Comparison of ENCODE assay signal across 24 cellular contexts in genomic region chr1:182410138-182410537, GRCh38. TPM values are rescaled to one million over a fixed set of nuclear protein-coding genes. Genes with fewer than 3 reads are reported as not detected.
A peak's percentile ranks its signal among the peaks of the same experiment; 100 is the strongest.
DNase-seq lines count a peak whose midpoint lies in the region; ATAC-seq and TF ChIP-seq lines count a peak whose summit lies in the region.
"Had no signal": no experiment of that assay in that cellular context is flagged by ENCODE, and none has a peak within 500 bp of the region (broad histone marks: within the 10 kb centered on the region; RNA-seq: fewer than 3 reads in every experiment).

No MANE protein-coding gene starts in this region.

- ATAC-seq in GM23338 (peak; percentile 57), HCT116 (peak; percentile 67), thoracic aorta (ENCODE audit: insufficient number of reproducible peaks, low FRiP score, low read depth) (no peak), natural killer cell (no peak)
- ATAC-seq: GM12878 had no signal

- H3K9me2 ChIP-seq in GM23338 (ENCODE audit: insufficient read depth): no peaks in the 10 kb centered on the region
- no peaks in the 10 kb centered on the region for H3K9me2 ChIP-seq in HCT116 (ENCODE audit: insufficient read depth)
- H3K9me2 ChIP-seq: SK-N-SH had no signal

- H2AFZ ChIP-seq in GM23338 (no peak overlapping the region), HCT116 (ENCODE audit: low read depth, low read length, poor library complexity, severe bottlenecking) (no peak overlapping the region)

- H3K9me3 Mint-ChIP-seq in GM23338 (no peaks in the 10 kb centered on the region), natural killer cell (no peaks in the 10 kb centered on the region)

- no peak overlapping the region for H3K4me3 ChIP-seq in GM23338
- H3K4me3 ChIP-seq in HCT116 (replicated peaks in 1 of 2; ENCODE audit: low read depth in 1 of 2, low read length in 2 of 2): no peak overlapping the region
- H3K4me3 ChIP-seq in coronary artery: no peak overlapping the region
- H3K4me3 ChIP-seq in thoracic aorta: no peak overlapping the region
- H3K4me3 ChIP-seq: BLaER1, GM12878 had no signal

- H3K36me3 ChIP-seq in GM23338 (ENCODE audit: insufficient read depth) (no peaks in the 10 kb centered on the region), HCT116 (ENCODE audit: control insufficient read depth in 1 of 2, insufficient read depth in 2 of 2, low read length in 2 of 2) (no peaks in the 10 kb centered on the region), thoracic aorta (no peaks in the 10 kb centered on the region)
- H3K36me3 ChIP-seq: BLaER1 had no signal

- H3K9ac ChIP-seq in HCT116 (ENCODE audit: low read length): no peak overlapping the region
- H3K9ac ChIP-seq: BLaER1, KMS-11, SK-N-SH had no signal

- CTCF ChIA-PET in HCT116 (lab: Charles Lee): no interaction called here

- peak; percentile 21 to 25 for TF ChIP-seq CTCF in GM23338 (conservative IDR thresholded peaks at IDR 0.05; ENCODE audit: low read depth in 2 of 2)
- peak in 1 of 3 experiments; percentile 25; a peak in 2 of 6 replicates for TF ChIP-seq CTCF in HCT116 (IDR thresholded peaks at IDR 0.05 in 2 of 3, conservative IDR thresholded peaks at IDR 0.05 in 1 of 3; ENCODE audit: borderline replicate concordance in 1 of 3, insufficient read depth in 1 of 3, low read depth in 2 of 3, low read length in 2 of 3)
- no peak for TF ChIP-seq CTCF in coronary artery (IDR thresholded peaks at IDR 0.05)
- TF ChIP-seq CTCF in thoracic aorta (IDR thresholded peaks at IDR 0.05): no peak
- TF ChIP-seq CTCF in natural killer cell (IDR thresholded peaks at IDR 0.05): no peak

- TF ChIP-seq POLR2A in HCT116 (IDR thresholded peaks at IDR 0.05; ENCODE audit: borderline replicate concordance, extremely low read depth, insufficient read depth, insufficient read length): no peak

- H3K4me1 Mint-ChIP-seq in GM23338 (peaks cover 6% of the 10 kb centered on the region; the same call in 2 of the 3 replicates), natural killer cell (no peaks in the 10 kb centered on the region)
- H3K4me1 Mint-ChIP-seq: CD4-positive, alpha-beta memory T cell had no signal

- H3K79me2 ChIP-seq in GM23338 (replicated peaks; ENCODE audit: insufficient read depth): no peaks in the 10 kb centered on the region
- no peaks in the 10 kb centered on the region for H3K79me2 ChIP-seq in HCT116 (ENCODE audit: insufficient read depth, low read length)

- no peaks in the 10 kb centered on the region for H3K9me3 ChIP-seq in HCT116 (ENCODE audit: control insufficient read depth in 1 of 2, insufficient read depth in 1 of 2, low read depth in 1 of 2, low read length in 2 of 2)
- no peaks in the 10 kb centered on the region for H3K9me3 ChIP-seq in thoracic aorta
- H3K9me3 ChIP-seq: SK-N-SH had no signal

- H3K36me3 Mint-ChIP-seq in GM23338 (ENCODE audit: low read depth): no peaks in the 10 kb centered on the region
- H3K36me3 Mint-ChIP-seq in natural killer cell: no peaks in the 10 kb centered on the region
- H3K36me3 Mint-ChIP-seq: CD4-positive, alpha-beta memory T cell had no signal

- H4K20me1 ChIP-seq in GM23338 (replicated peaks; ENCODE audit: insufficient read depth) (no peaks in the 10 kb centered on the region), HCT116 (ENCODE audit: insufficient read depth) (no peaks in the 10 kb centered on the region)
- H4K20me1 ChIP-seq: BLaER1 had no signal

- H3K27me3 ChIP-seq in GM23338 (ENCODE audit: insufficient read depth) (no peaks in the 10 kb centered on the region), HCT116 (ENCODE audit: insufficient read depth, low read length) (no peaks in the 10 kb centered on the region), thoracic aorta (replicated peaks; ENCODE audit: insufficient read depth) (no peaks in the 10 kb centered on the region)
- H3K27me3 ChIP-seq: BLaER1 had no signal

- POLR2A ChIA-PET in HCT116 (lab: Charles Lee): no interaction called here

- intact Hi-C loops in HCT116 (cut with micrococcal nuclease) (no loop called here), natural killer cell (cut with micrococcal nuclease) (no loop called here)

- H3K27ac Mint-ChIP-seq in GM23338 (no peak overlapping the region), natural killer cell (no peak overlapping the region)
- H3K27ac Mint-ChIP-seq: CD4-positive, alpha-beta memory T cell had no signal

- no peak for DNase-seq in GM23338 (ENCODE audit: low spot score)
- DNase-seq in HCT116 (ENCODE audit: low read depth, low spot score): no peak
- DNase-seq in coronary artery (ENCODE audit: low spot score): no peak
- DNase-seq in thoracic aorta (ENCODE audit: low spot score): no peak
- no peak for DNase-seq in natural killer cell
- DNase-seq in NCI-H2227 treated with DMSO at 0.1 percent for 48 hours (lab: John Stamatoyannopoulos, UW): no peak
- DNase-seq in ureter (ENCODE audit: low spot score): no peak
- DNase-seq: ACHN; CD4-positive, alpha-beta memory T cell; DND-41; H7; MV-4-11; NCI-H1105 treated with DMSO at 0.1 percent for 48 hours; NCI-H1694; NCI-H2081; NCI-H2171 treated with DMSO at 0.1 percent for 48 hours; NCI-H446; NCI-H526; OCI-M1; SHP77 treated with DMSO at 0.1 percent for 48 hours; SK-N-SH had no signal

- BruUV-seq in HCT116 (replicated peaks; lab: Mats Ljungman, UMichigan): no TSS peak

- H3F3A ChIP-seq in GM23338 (replicated peaks; ENCODE audit: low read depth): no peaks in the 10 kb centered on the region

- H3K27ac ChIP-seq in GM23338 (ENCODE audit: low read depth) (no peak overlapping the region), HCT116 (ENCODE audit: low read depth, low read length) (no peak overlapping the region), coronary artery (peak overlapping the region; percentile 17 to 70), thoracic aorta (peak overlapping the region; percentile 30 to 62)
- H3K27ac ChIP-seq: BLaER1, KMS-11 had no signal

- H3K4me3 Mint-ChIP-seq in GM23338: no peak overlapping the region
- no peak overlapping the region for H3K4me3 Mint-ChIP-seq in natural killer cell
- H3K4me3 Mint-ChIP-seq: CD4-positive, alpha-beta memory T cell had no signal

- RAD21 ChIA-PET in HCT116 (lab: Charles Lee; ENCODE audit: low non-redundant PET in 1 of 2, low total read pairs in 2 of 2, uncharacterized antibody in 2 of 2, unreplicated experiment in 2 of 2): no interaction called here

- H3K4me1 ChIP-seq in GM23338 (ENCODE audit: insufficient read depth) (no peaks in the 10 kb centered on the region), HCT116 (ENCODE audit: control insufficient read depth in 1 of 2, insufficient read depth in 2 of 2, low read length in 2 of 2) (no peaks in the 10 kb centered on the region), thoracic aorta (ENCODE audit: control insufficient read depth in 1 of 2, low read depth in 2 of 2) (peaks cover 11 to 16% of the 10 kb centered on the region in 2 donors)

- H3K27me3 Mint-ChIP-seq in GM23338 (ENCODE audit: insufficient read depth, low read depth, poor library complexity) (no peaks in the 10 kb centered on the region), natural killer cell (ENCODE audit: low read depth in 2 of 2) (peaks cover 17 to 62% of the 10 kb centered on the region in 2 donors)

- H3K4me2 ChIP-seq in GM23338: no peak overlapping the region
- H3K4me2 ChIP-seq in HCT116 (ENCODE audit: low read length): no peak overlapping the region
- H3K4me2 ChIP-seq: BLaER1, KMS-11, SK-N-SH had no signal

- no peak for TF ChIP-seq RAD21 in HCT116 (IDR thresholded peaks at IDR 0.05; ENCODE audit: low read depth)

TF ChIP-seq in GM23338, 12 proteins besides CTCF, POLR2A, EP300 and RAD21 (continues in another document):
- TF ChIP-seq POLR2AphosphoS5 (IDR thresholded peaks at IDR 0.05; ENCODE audit: low read depth): no peak

TF ChIP-seq in HCT116, 20 proteins besides CTCF, POLR2A, EP300 and RAD21 (continues in another document):
- TF ChIP-seq SIN3A (IDR thresholded peaks at IDR 0.05; ENCODE audit: low read depth): no peak
- TF ChIP-seq ATF3 (IDR thresholded peaks at IDR 0.05): no peak
- TF ChIP-seq SRF (IDR thresholded peaks at IDR 0.05; ENCODE audit: low read depth): no peak
- TF ChIP-seq CBX3 (IDR thresholded peaks at IDR 0.05; ENCODE audit: low read depth): no peak
- no peak for TF ChIP-seq ZNF274 (IDR thresholded peaks at IDR 0.05; ENCODE audit: low read depth, low read length)
- no peak for TF ChIP-seq EZH2phosphoT487 (IDR thresholded peaks at IDR 0.05; ENCODE audit: borderline replicate concordance)
- no peak for TF ChIP-seq SP1 (IDR thresholded peaks at IDR 0.05; ENCODE audit: low read depth)
- no peak for TF ChIP-seq FOSL1 (IDR thresholded peaks at IDR 0.05; ENCODE audit: low read depth)
- no peak for TF ChIP-seq CEBPB (IDR thresholded peaks at IDR 0.05; ENCODE audit: low read depth)
- TF ChIP-seq JUND (IDR thresholded peaks at IDR 0.05): no peak

RNA-seq across cellular contexts. Expression of gene TEDDM1, which starts 9.7 kb away (rescaled TPM):
- not detected in 2 replicates for total RNA-seq in GM23338 (2014; rRNA removed; shearing (Covaris generic))
- polyA plus RNA-seq in GM23338 (2016; fragmentation: Nextera tagmentation; extraction: Ambion mirVana): not detected in 2 replicates
- not detected for total RNA-seq in HCT116 (2021; ENCODE audit: unreplicated experiment)
- polyA plus RNA-seq in HCT116 (2012): not detected in 2 replicates
- total RNA-seq in thoracic aorta: not detected
- total RNA-seq in natural killer cell: not detected
- not detected for total RNA-seq in ureter
- total RNA-seq: CD4-positive, alpha-beta memory T cell; GM12878; H7 had no signal
- polyA plus RNA-seq: CD4-positive, alpha-beta memory T cell; SK-N-SH had no signal

RNA-seq across cellular contexts. Expression of gene GLUL, which starts 18.5 kb away (rescaled TPM):
- 356 and 359 TPM in 2 replicates for total RNA-seq in GM23338 (2014; rRNA removed; shearing (Covaris generic))
- 240 and 254 TPM in 2 replicates for polyA plus RNA-seq in GM23338 (2016; fragmentation: Nextera tagmentation; extraction: Ambion mirVana)
- total RNA-seq in HCT116 (2021; ENCODE audit: unreplicated experiment): 165 TPM
- 179 and 194 TPM in 2 replicates for polyA plus RNA-seq in HCT116 (2012)
- total RNA-seq in thoracic aorta: 100 to 1,000 TPM; 705 to 998 TPM
- 100 to 1,000 TPM; 128 to 420 (median 134) TPM for total RNA-seq in natural killer cell
- total RNA-seq in ureter: 418 TPM

RNA-seq across cellular contexts. Expression of gene RGSL1, which starts 39.8 kb away (rescaled TPM):
- not detected in 2 replicates for total RNA-seq in GM23338 (2014; rRNA removed; shearing (Covaris generic))
- polyA plus RNA-seq in GM23338 (2016; fragmentation: Nextera tagmentation; extraction: Ambion mirVana): not detected in 2 replicates
- not detected for total RNA-seq in HCT116 (2021; ENCODE audit: unreplicated experiment)
- polyA plus RNA-seq in HCT116 (2012): not detected in 2 replicates
- total RNA-seq in thoracic aorta: not detected
- total RNA-seq in natural killer cell: not detected
- total RNA-seq in ureter: not detected
- total RNA-seq: CD4-positive, alpha-beta memory T cell; H7 had no signal
- polyA plus RNA-seq: SK-N-SH had no signal

Comparison
In these comparisons a context has a peak if more than half of its experiments do, and no peak if none do; other contexts are left out.
1. ATAC-seq: peak in GM23338 (single experiment) and HCT116 (single experiment); none in thoracic aorta (single experiment) and natural killer cell (0 of 3).
2. H3K27ac ChIP-seq: peak in coronary artery (2 of 2) and thoracic aorta (2 of 2); none in GM23338 (single experiment) and HCT116 (single experiment).
3. CTCF ChIP-seq: peak in GM23338 (2 of 2); none in coronary artery (single experiment), thoracic aorta (single experiment) and natural killer cell (single experiment).